23 cellular contexts compared by ENCODE assay signal in genomic region chr10:3716093-3716492, GRCh38.
"Had no signal": no experiment of that assay in that cellular context is flagged by ENCODE, and none has a peak within 500 bp of the region (broad histone marks: within the 10 kb centered on the region; RNA-seq: fewer than 3 reads in every experiment).

No MANE protein-coding gene starts in this region.

- DNase-seq: activated CD4-positive, alpha-beta T cell treated with anti-CD3 and anti-CD28 coated beads, Interleukin-2, amount 10 ng/mL, durations not matched to agents 7 days and 5 days; activated CD8-positive, alpha-beta memory T cell treated with anti-CD3 and anti-CD28 coated beads, Interleukin-2, amount 50 U/mL, for 4 hours; activated effector memory CD4-positive, alpha-beta T cell treated with Interleukin-2 at 50 U/mL for 16 hours; activated naive CD4-positive, alpha-beta T cell treated with anti-CD3 and anti-CD28 coated beads, Interleukin-2, amount 10 ng/mL, durations not matched to agents 7 days and 5 days; activated naive CD8-positive, alpha-beta T cell treated with anti-CD3 and anti-CD28 coated beads, Interleukin-2, amount 50 U/mL, for 24 hours; activated T-cell treated with anti-CD3 and anti-CD28 coated beads, Interleukin-2, amount 50 U/mL, for 4 hours; anterior cingulate cortex; effector CD8-positive, alpha-beta T cell; head of caudate nucleus; kidney; mesendoderm; naive thymus-derived CD4-positive, alpha-beta T cell; ovary; psoas muscle; right lobe of liver; stimulated activated CD4-positive, alpha-beta T cell treated with anti-CD3 and anti-CD28 coated beads, Interleukin-4, amount 100 ng/mL, for 4 hours; upper lobe of right lung had no signal

- H3K27me3 ChIP-seq: neural progenitor cell, ovary, right lobe of liver, upper lobe of right lung had no signal

- FAIRE-seq: endothelial cell of umbilical vein, frontal cortex, kidney had no signal

- H3K27ac ChIP-seq: neural progenitor cell, ovary, psoas muscle, right lobe of liver, thoracic aorta, upper lobe of right lung had no signal

- H3K4me3 ChIP-seq: neural progenitor cell, ovary, psoas muscle, right lobe of liver, thoracic aorta, upper lobe of right lung had no signal

- ATAC-seq: activated CD4-positive, CD25-positive, alpha-beta regulatory T cell treated with anti-CD3 and anti-CD28 coated beads, Interleukin-2, amount 50 U/mL, for 24 hours; activated naive CD8-positive, alpha-beta T cell treated with anti-CD3 and anti-CD28 coated beads, Interleukin-2, amount 50 U/mL, for 24 hours; activated T-cell treated with anti-CD3 and anti-CD28 coated beads, Interleukin-2, amount 50 U/mL, for 4 hours; naive thymus-derived CD4-positive, alpha-beta T cell; psoas muscle; right lobe of liver; stimulated activated memory B cell treated with anti-CD40 and anti-IgM and Interleukin-4, amounts not matched to agents 10 μg/mL and 1 μg/mL and 100 μg/mL, for 72 hours; upper lobe of right lung had no signal

- H3K4me1 ChIP-seq: neural progenitor cell, upper lobe of right lung had no signal
